1 cellular context compared by ENCODE assay signal in genomic region chr5:112551437-112552018, GRCh38.
TF ChIP-seq lines count a peak whose summit lies in the region.

No MANE protein-coding gene starts in this region.

TF ChIP-seq in liver, 16 proteins besides CTCF, POLR2A, EP300 and RAD21 (continued from another document):
- no peak for TF ChIP-seq REST (IDR thresholded peaks at IDR 0.05)
- TF ChIP-seq JUND (IDR thresholded peaks at IDR 0.05) = no peak
- TF ChIP-seq ATF3 (IDR thresholded peaks at IDR 0.05) = no peak
- TF ChIP-seq TAF1 (conservative IDR thresholded peaks at IDR 0.05) = no peak
